Comparison of ENCODE assay signal across 11 cellular contexts in genomic region chr2:8546319-8547283, GRCh38.
DNase-seq lines count a peak whose midpoint lies in the region; ATAC-seq and TF ChIP-seq lines count a peak whose summit lies in the region.
"Had no signal": no experiment of that assay in that cellular context is flagged by ENCODE, and none has a peak within 500 bp of the region (broad histone marks: within the 10 kb centered on the region; RNA-seq: fewer than 3 reads in every experiment).

No MANE protein-coding gene starts in this region.

- H3K9ac ChIP-seq in neural progenitor cell = no peak overlapping the region

- H3K9me3 Mint-ChIP-seq in activated naive CD4-positive, alpha-beta T cell treated with anti-CD3 and anti-CD28 coated beads, Interleukin-2, amount 50 U/mL, for 24 hours = no peaks in the 10 kb centered on the region
- no peaks in the 10 kb centered on the region for H3K9me3 Mint-ChIP-seq in neural progenitor cell
- H3K9me3 Mint-ChIP-seq: IgD-negative memory B cell had no signal

- H3K27me3 ChIP-seq in neural progenitor cell = no peaks in the 10 kb centered on the region
- H3K27me3 ChIP-seq: Peyer's patch had no signal

- H3K4me1 ChIP-seq in neural progenitor cell = no peaks in the 10 kb centered on the region

- no peak overlapping the region for H3K4me2 ChIP-seq in neural progenitor cell

- peak overlapping the region; percentile 88 for H3K27ac Mint-ChIP-seq in activated naive CD4-positive, alpha-beta T cell treated with anti-CD3 and anti-CD28 coated beads, Interleukin-2, amount 50 U/mL, for 24 hours
- H3K27ac Mint-ChIP-seq in neural progenitor cell = peak overlapping the region; percentile 87

- H3K4me3 ChIP-seq in neural progenitor cell = no peak overlapping the region
- H3K4me3 ChIP-seq: Peyer's patch had no signal

- no peaks in the 10 kb centered on the region for H3K27me3 Mint-ChIP-seq in activated naive CD4-positive, alpha-beta T cell treated with anti-CD3 and anti-CD28 coated beads, Interleukin-2, amount 50 U/mL, for 24 hours
- H3K27me3 Mint-ChIP-seq in neural progenitor cell (ENCODE audit: insufficient read depth, low read depth) = peaks cover 13% of the 10 kb centered on the region

- H4K20me1 ChIP-seq in neural progenitor cell (ENCODE audit: low read depth) = no peaks in the 10 kb centered on the region

- H3F3A ChIP-seq in neural progenitor cell (ENCODE audit: low read depth) = no peaks in the 10 kb centered on the region

- no peaks in the 10 kb centered on the region for H3K9me3 ChIP-seq in neural progenitor cell (ENCODE audit: low read depth)
- H3K9me3 ChIP-seq: Peyer's patch had no signal

- TF ChIP-seq CTCF in neural progenitor cell (IDR thresholded peaks at IDR 0.05) = no peak

- peak; percentile 56 for DNase-seq in NCI-H748 (lab: John Stamatoyannopoulos, UW; ENCODE audit: unreplicated experiment)
- DNase-seq in NCI-H748 treated with DMSO at 0.1 percent for 48 hours (lab: John Stamatoyannopoulos, UW) = no peak
- DNase-seq in MV-4-11 (lab: John Stamatoyannopoulos, UW) = peak; percentile 94
- no peak for DNase-seq in neural progenitor cell (ENCODE audit: low spot score)
- no peak for DNase-seq in dermis blood vessel endothelial cell
- no peak for DNase-seq in NCI-H524 treated with DMSO at 0.1 percent for 48 hours (lab: John Stamatoyannopoulos, UW)

- no peaks in the 10 kb centered on the region for H3K36me3 ChIP-seq in neural progenitor cell
- H3K36me3 ChIP-seq: Peyer's patch had no signal

- H3K27ac ChIP-seq in neural progenitor cell = no peak overlapping the region
- H3K27ac ChIP-seq: Peyer's patch had no signal

- H3K4me3 Mint-ChIP-seq in activated naive CD4-positive, alpha-beta T cell treated with anti-CD3 and anti-CD28 coated beads, Interleukin-2, amount 50 U/mL, for 24 hours = no peak overlapping the region
- no peak overlapping the region for H3K4me3 Mint-ChIP-seq in neural progenitor cell
- H3K4me3 Mint-ChIP-seq: IgD-negative memory B cell had no signal

- H3K36me3 Mint-ChIP-seq in activated naive CD4-positive, alpha-beta T cell treated with anti-CD3 and anti-CD28 coated beads, Interleukin-2, amount 50 U/mL, for 24 hours = no peaks in the 10 kb centered on the region
- peaks cover 1% of the 10 kb centered on the region for H3K36me3 Mint-ChIP-seq in neural progenitor cell
- H3K36me3 Mint-ChIP-seq: IgD-negative memory B cell had no signal

- no peaks in the 10 kb centered on the region for H3K79me2 ChIP-seq in neural progenitor cell (ENCODE audit: low read depth)

- peaks cover 62% of the 10 kb centered on the region for H3K4me1 Mint-ChIP-seq in activated naive CD4-positive, alpha-beta T cell treated with anti-CD3 and anti-CD28 coated beads, Interleukin-2, amount 50 U/mL, for 24 hours
- peaks cover 48% of the 10 kb centered on the region for H3K4me1 Mint-ChIP-seq in neural progenitor cell

- ATAC-seq in GM21423 (IDR thresholded peaks at IDR 0.05; ENCODE audit: unreplicated experiment) = no peak
- ATAC-seq: activated CD4-positive, CD25-positive, alpha-beta regulatory T cell treated with anti-CD3 and anti-CD28 coated beads, Interleukin-2, amount 50 U/mL, for 24 hours had no signal

- H2AFZ ChIP-seq in neural progenitor cell (replicated peaks) = no peak overlapping the region

Comparison
In these comparisons a context has a peak if more than half of its experiments do, and no peak if none do; other contexts are left out.
1. DNase-seq: peak in NCI-H748 (single experiment) and MV-4-11 (single experiment); none in NCI-H748 treated with DMSO at 0.1 percent for 48 hours (single experiment), neural progenitor cell (single experiment), dermis blood vessel endothelial cell (single experiment) and NCI-H524 treated with DMSO at 0.1 percent for 48 hours (single experiment).